Comparison of ENCODE assay signal across 7 cellular contexts in the genomic region with DNA sequence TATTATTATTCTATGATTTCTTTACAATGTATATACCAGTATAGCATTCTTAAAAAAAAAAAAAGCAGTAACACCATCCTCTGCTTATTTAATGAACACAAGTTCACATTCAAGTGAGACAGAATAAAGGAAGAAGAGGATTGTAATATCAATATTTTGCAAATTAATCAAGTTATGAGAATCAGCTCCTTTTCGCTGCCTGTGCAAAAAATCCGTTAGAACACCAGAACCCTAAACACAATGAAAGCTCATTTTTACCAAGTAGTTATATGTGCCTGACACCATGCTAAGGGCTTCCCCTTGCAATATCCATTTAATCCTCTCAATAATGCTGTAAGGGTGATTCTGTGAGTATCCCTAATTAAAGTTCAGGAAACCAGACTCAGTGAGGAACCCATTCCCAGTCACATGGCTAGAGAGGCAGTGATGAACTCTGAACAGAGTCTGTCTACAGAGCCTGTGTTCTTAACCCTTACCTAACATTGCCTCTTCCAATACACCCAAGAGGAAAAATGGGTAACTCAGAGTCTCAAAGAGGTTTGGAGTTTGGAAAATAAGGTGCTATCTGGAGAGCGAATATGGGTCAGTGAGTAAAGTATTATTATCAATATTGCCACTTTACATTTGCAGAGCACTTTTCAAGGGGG.
"Had no signal": no experiment of that assay in that cellular context is flagged by ENCODE, and none has a peak within 500 bp of the region (broad histone marks: within the 10 kb centered on the region; RNA-seq: fewer than 3 reads in every experiment).

No MANE protein-coding gene starts in this region.

- H2AFZ ChIP-seq: GM23248 had no signal

- H3K27ac ChIP-seq: GM23248 had no signal

- H3K4me3 ChIP-seq: GM23248 had no signal

- FAIRE-seq: H1, H54, HTR-8/SVneo had no signal

- DNase-seq: GM23248, H9, HCEC 1CT, KG1 had no signal

- H3K9ac ChIP-seq: GM23248 had no signal
